1 cellular context compared by ENCODE assay signal in the genomic region with DNA sequence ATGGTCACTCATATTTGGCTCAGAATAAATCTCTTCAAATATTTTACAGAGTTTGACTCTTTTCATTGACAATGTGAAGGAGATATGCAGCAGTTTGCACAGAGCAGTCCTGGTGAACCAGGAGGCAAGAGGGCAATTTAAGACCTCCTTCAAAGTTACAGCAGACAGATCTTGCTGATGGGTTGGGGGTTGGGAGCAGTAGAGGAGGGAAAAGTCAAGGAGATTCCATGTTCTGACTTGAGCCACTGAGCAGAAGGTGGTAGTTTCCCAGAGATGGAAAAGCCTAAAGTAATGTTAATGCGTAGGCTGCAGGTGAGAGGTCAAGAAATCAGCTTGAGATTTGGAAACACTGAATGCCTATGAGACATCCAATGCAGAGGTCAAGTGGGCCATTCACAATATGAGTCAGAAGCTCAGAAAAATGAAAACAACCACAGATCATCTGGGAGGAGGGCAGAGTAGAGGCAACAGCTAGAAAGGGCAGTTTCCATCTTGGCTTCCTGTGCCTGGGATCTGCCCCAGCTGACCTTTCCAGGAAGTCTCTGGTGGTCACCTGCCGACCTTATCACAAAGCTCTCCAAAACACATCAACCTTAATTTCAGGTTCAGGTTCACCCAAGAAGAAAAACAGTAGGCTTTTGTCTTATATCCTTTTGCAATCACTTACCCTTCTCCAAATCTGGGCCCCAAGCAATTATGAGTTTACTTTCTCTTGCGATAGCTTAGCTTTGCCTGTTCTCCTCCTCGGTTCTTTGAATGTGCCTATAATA.
TF ChIP-seq lines count a peak whose summit lies in the region.

No MANE protein-coding gene starts in this region.

TF ChIP-seq in HepG2, 621 proteins besides CTCF, POLR2A, EP300 and RAD21 (continued from another document and continues in another):
- TF ChIP-seq, protein P1, sequence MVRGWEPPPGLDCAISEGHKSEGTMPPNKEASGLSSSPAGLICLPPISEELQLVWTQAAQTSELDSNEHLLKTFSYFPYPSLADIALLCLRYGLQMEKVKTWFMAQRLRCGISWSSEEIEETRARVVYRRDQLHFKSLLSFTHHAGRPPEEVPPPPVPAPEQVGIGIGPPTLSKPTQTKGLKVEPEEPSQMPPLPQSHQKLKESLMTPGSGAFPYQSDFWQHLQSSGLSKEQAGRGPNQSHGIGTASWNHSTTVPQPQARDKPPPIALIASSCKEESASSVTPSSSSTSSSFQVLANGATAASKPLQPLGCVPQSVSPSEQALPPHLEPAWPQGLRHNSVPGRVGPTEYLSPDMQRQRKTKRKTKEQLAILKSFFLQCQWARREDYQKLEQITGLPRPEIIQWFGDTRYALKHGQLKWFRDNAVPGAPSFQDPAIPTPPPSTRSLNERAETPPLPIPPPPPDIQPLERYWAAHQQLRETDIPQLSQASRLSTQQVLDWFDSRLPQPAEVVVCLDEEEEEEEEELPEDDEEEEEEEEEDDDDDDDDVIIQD (CRISPR knock-in tag; IDR thresholded peaks at IDR 0.05; ENCODE audit: low read depth), result peak; percentile 91
- TF ChIP-seq ATF7 (IDR thresholded peaks at IDR 0.05), result no peak
- TF ChIP-seq ATF7 (CRISPR knock-in tag; IDR thresholded peaks at IDR 0.05), result no peak
- TF ChIP-seq TMF1 (CRISPR knock-in tag; IDR thresholded peaks at IDR 0.05; ENCODE audit: low read depth), result no peak
- TF ChIP-seq ZNF816 (CRISPR knock-in tag; IDR thresholded peaks at IDR 0.05; ENCODE audit: borderline replicate concordance), result no peak
- TF ChIP-seq, protein P2, sequence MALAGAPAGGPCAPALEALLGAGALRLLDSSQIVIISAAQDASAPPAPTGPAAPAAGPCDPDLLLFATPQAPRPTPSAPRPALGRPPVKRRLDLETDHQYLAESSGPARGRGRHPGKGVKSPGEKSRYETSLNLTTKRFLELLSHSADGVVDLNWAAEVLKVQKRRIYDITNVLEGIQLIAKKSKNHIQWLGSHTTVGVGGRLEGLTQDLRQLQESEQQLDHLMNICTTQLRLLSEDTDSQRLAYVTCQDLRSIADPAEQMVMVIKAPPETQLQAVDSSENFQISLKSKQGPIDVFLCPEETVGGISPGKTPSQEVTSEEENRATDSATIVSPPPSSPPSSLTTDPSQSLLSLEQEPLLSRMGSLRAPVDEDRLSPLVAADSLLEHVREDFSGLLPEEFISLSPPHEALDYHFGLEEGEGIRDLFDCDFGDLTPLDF (CRISPR knock-in tag; IDR thresholded peaks at IDR 0.05), result no peak
- TF ChIP-seq, protein P3, sequence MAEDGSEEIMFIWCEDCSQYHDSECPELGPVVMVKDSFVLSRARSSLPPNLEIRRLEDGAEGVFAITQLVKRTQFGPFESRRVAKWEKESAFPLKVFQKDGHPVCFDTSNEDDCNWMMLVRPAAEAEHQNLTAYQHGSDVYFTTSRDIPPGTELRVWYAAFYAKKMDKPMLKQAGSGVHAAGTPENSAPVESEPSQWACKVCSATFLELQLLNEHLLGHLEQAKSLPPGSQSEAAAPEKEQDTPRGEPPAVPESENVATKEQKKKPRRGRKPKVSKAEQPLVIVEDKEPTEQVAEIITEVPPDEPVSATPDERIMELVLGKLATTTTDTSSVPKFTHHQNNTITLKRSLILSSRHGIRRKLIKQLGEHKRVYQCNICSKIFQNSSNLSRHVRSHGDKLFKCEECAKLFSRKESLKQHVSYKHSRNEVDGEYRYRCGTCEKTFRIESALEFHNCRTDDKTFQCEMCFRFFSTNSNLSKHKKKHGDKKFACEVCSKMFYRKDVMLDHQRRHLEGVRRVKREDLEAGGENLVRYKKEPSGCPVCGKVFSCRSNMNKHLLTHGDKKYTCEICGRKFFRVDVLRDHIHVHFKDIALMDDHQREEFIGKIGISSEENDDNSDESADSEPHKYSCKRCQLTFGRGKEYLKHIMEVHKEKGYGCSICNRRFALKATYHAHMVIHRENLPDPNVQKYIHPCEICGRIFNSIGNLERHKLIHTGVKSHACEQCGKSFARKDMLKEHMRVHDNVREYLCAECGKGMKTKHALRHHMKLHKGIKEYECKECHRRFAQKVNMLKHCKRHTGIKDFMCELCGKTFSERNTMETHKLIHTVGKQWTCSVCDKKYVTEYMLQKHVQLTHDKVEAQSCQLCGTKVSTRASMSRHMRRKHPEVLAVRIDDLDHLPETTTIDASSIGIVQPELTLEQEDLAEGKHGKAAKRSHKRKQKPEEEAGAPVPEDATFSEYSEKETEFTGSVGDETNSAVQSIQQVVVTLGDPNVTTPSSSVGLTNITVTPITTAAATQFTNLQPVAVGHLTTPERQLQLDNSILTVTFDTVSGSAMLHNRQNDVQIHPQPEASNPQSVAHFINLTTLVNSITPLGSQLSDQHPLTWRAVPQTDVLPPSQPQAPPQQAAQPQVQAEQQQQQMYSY (CRISPR knock-in tag; IDR thresholded peaks at IDR 0.05), result 0 out of 2 replicates have a peak, but pooled peaks have one; percentile 28
- TF ChIP-seq ZNF343 (CRISPR knock-in tag; IDR thresholded peaks at IDR 0.05), result no peak
- peak; percentile 96 for TF ChIP-seq MED1 (CRISPR knock-in tag; IDR thresholded peaks at IDR 0.05)
- TF ChIP-seq ZNF121 (CRISPR knock-in tag; IDR thresholded peaks at IDR 0.05), result no peak
- no peak for TF ChIP-seq SETDB1 (CRISPR knock-in tag; IDR thresholded peaks at IDR 0.05; ENCODE audit: borderline replicate concordance)
- TF ChIP-seq ZNF772 (CRISPR knock-in tag; IDR thresholded peaks at IDR 0.05), result no peak
- TF ChIP-seq SIN3A (IDR thresholded peaks at IDR 0.05; ENCODE audit: borderline replicate concordance, low read depth, low read length), result peak; percentile 57; the same call in 1 of the 2 replicates
- no peak for TF ChIP-seq SUZ12 (IDR thresholded peaks at IDR 0.05; ENCODE audit: low read depth, low read length)
- TF ChIP-seq KDM6A (CRISPR knock-in tag; IDR thresholded peaks at IDR 0.05; ENCODE audit: low read depth), result 0 out of 2 replicates have a peak, but pooled peaks have one; percentile 41
- TF ChIP-seq, protein P4, sequence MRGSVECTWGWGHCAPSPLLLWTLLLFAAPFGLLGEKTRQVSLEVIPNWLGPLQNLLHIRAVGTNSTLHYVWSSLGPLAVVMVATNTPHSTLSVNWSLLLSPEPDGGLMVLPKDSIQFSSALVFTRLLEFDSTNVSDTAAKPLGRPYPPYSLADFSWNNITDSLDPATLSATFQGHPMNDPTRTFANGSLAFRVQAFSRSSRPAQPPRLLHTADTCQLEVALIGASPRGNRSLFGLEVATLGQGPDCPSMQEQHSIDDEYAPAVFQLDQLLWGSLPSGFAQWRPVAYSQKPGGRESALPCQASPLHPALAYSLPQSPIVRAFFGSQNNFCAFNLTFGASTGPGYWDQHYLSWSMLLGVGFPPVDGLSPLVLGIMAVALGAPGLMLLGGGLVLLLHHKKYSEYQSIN (CRISPR knock-in tag; IDR thresholded peaks at IDR 0.05; ENCODE audit: borderline replicate concordance), result no peak
- peak; percentile 95 for TF ChIP-seq NCOA2 (CRISPR knock-in tag; IDR thresholded peaks at IDR 0.05)
- no peak for TF ChIP-seq ZNF335 (CRISPR knock-in tag; IDR thresholded peaks at IDR 0.05)
- TF ChIP-seq ZNF615 (CRISPR knock-in tag; IDR thresholded peaks at IDR 0.05; ENCODE audit: borderline replicate concordance), result 0 out of 2 replicates have a peak, but pooled peaks have one; percentile 12
- no peak for TF ChIP-seq ZFP36 (IDR thresholded peaks at IDR 0.05; ENCODE audit: borderline replicate concordance, low read depth, low read length, partially characterized antibody)
- TF ChIP-seq PCBP1 (IDR thresholded peaks at IDR 0.05; ENCODE audit: borderline replicate concordance, low read depth, low read length), result no peak
- TF ChIP-seq MAFF (IDR thresholded peaks at IDR 0.05; ENCODE audit: low read depth, low read length), result no peak
- TF ChIP-seq RFXAP (CRISPR knock-in tag; IDR thresholded peaks at IDR 0.05; ENCODE audit: borderline replicate concordance), result no peak
- TF ChIP-seq, protein P5, sequence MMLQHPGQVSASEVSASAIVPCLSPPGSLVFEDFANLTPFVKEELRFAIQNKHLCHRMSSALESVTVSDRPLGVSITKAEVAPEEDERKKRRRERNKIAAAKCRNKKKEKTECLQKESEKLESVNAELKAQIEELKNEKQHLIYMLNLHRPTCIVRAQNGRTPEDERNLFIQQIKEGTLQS (CRISPR knock-in tag; IDR thresholded peaks at IDR 0.05), result peak; percentile 84
- no peak for TF ChIP-seq PHF8 (CRISPR knock-in tag; IDR thresholded peaks at IDR 0.05)
- TF ChIP-seq POGZ (CRISPR knock-in tag; IDR thresholded peaks at IDR 0.05), result peak; percentile 49; the same call in 1 of the 2 replicates
- TF ChIP-seq ARHGAP35 (CRISPR knock-in tag; IDR thresholded peaks at IDR 0.05; ENCODE audit: borderline replicate concordance), result no peak
- TF ChIP-seq, protein P6, sequence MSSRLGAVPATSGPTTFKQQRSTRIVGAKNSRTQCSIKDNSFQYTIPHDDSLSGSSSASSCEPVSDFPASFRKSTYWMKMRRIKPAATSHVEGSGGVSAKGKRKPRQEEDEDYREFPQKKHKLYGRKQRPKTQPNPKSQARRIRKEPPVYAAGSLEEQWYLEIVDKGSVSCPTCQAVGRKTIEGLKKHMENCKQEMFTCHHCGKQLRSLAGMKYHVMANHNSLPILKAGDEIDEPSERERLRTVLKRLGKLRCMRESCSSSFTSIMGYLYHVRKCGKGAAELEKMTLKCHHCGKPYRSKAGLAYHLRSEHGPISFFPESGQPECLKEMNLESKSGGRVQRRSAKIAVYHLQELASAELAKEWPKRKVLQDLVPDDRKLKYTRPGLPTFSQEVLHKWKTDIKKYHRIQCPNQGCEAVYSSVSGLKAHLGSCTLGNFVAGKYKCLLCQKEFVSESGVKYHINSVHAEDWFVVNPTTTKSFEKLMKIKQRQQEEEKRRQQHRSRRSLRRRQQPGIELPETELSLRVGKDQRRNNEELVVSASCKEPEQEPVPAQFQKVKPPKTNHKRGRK (CRISPR knock-in tag; IDR thresholded peaks at IDR 0.05), result peak; percentile 23; the same call in 1 of the 2 replicates
- no peak for TF ChIP-seq TAF1 (CRISPR knock-in tag; IDR thresholded peaks at IDR 0.05)
- TF ChIP-seq ZNF598 (CRISPR knock-in tag; IDR thresholded peaks at IDR 0.05; ENCODE audit: borderline replicate concordance), result no peak
- TF ChIP-seq, protein P7, sequence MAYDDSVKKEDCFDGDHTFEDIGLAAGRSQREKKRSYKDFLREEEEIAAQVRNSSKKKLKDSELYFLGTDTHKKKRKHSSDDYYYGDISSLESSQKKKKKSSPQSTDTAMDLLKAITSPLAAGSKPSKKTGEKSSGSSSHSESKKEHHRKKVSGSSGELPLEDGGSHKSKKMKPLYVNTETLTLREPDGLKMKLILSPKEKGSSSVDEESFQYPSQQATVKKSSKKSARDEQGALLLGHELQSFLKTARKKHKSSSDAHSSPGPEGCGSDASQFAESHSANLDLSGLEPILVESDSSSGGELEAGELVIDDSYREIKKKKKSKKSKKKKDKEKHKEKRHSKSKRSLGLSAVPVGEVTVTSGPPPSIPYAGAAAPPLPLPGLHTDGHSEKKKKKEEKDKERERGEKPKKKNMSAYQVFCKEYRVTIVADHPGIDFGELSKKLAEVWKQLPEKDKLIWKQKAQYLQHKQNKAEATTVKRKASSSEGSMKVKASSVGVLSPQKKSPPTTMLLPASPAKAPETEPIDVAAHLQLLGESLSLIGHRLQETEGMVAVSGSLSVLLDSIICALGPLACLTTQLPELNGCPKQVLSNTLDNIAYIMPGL (CRISPR knock-in tag; IDR thresholded peaks at IDR 0.05; ENCODE audit: borderline replicate concordance in 1 of 2, low read depth in 1 of 2), result no peak
- TF ChIP-seq HOXA5 (CRISPR knock-in tag; IDR thresholded peaks at IDR 0.05), result no peak
- TF ChIP-seq, protein P8, sequence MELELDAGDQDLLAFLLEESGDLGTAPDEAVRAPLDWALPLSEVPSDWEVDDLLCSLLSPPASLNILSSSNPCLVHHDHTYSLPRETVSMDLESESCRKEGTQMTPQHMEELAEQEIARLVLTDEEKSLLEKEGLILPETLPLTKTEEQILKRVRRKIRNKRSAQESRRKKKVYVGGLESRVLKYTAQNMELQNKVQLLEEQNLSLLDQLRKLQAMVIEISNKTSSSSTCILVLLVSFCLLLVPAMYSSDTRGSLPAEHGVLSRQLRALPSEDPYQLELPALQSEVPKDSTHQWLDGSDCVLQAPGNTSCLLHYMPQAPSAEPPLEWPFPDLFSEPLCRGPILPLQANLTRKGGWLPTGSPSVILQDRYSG (CRISPR knock-in tag; IDR thresholded peaks at IDR 0.05), result no peak
- TF ChIP-seq, protein P9, sequence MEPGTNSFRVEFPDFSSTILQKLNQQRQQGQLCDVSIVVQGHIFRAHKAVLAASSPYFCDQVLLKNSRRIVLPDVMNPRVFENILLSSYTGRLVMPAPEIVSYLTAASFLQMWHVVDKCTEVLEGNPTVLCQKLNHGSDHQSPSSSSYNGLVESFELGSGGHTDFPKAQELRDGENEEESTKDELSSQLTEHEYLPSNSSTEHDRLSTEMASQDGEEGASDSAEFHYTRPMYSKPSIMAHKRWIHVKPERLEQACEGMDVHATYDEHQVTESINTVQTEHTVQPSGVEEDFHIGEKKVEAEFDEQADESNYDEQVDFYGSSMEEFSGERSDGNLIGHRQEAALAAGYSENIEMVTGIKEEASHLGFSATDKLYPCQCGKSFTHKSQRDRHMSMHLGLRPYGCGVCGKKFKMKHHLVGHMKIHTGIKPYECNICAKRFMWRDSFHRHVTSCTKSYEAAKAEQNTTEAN (CRISPR knock-in tag; conservative IDR thresholded peaks at IDR 0.05), result peak; percentile 20; the same call in 1 of the 2 replicates
- TF ChIP-seq ZNF180 (CRISPR knock-in tag; IDR thresholded peaks at IDR 0.05; ENCODE audit: borderline replicate concordance, low read depth), result no peak
- TF ChIP-seq MTA1 (CRISPR knock-in tag; IDR thresholded peaks at IDR 0.05; ENCODE audit: borderline replicate concordance), result no peak
- TF ChIP-seq SRSF4 (IDR thresholded peaks at IDR 0.05; ENCODE audit: low read depth, low read length, poor library complexity, severe bottlenecking), result no peak
- TF ChIP-seq, protein P10, sequence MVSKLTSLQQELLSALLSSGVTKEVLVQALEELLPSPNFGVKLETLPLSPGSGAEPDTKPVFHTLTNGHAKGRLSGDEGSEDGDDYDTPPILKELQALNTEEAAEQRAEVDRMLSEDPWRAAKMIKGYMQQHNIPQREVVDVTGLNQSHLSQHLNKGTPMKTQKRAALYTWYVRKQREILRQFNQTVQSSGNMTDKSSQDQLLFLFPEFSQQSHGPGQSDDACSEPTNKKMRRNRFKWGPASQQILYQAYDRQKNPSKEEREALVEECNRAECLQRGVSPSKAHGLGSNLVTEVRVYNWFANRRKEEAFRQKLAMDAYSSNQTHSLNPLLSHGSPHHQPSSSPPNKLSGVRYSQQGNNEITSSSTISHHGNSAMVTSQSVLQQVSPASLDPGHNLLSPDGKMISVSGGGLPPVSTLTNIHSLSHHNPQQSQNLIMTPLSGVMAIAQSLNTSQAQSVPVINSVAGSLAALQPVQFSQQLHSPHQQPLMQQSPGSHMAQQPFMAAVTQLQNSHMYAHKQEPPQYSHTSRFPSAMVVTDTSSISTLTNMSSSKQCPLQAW (CRISPR knock-in tag; IDR thresholded peaks at IDR 0.05), result peak; percentile 51; the same call in 1 of the 2 replicates
